ENCODE assay signal across 20 cellular contexts in genomic region chr6:52359403-52359802, GRCh38.
"Had no signal": no experiment of that assay in that cellular context is flagged by ENCODE, and none has a peak within 500 bp of the region (broad histone marks: within the 10 kb centered on the region; RNA-seq: fewer than 3 reads in every experiment).

No MANE protein-coding gene starts in this region.

- H3K4me2 ChIP-seq: hepatocyte had no signal

- H3K9me3 ChIP-seq: body of pancreas, neutrophil, thoracic aorta, uterus had no signal

- H3K9me3 Mint-ChIP-seq: activated naive CD4-positive, alpha-beta T cell treated with anti-CD3 and anti-CD28 coated beads, Interleukin-2, amount 50 U/mL, for 72 hours; activated T-cell treated with anti-CD3 and anti-CD28 coated beads, Interleukin-2, amount 50 U/mL, for 24 hours; central memory CD8-positive, alpha-beta T cell; stimulated activated naive CD8-positive, alpha-beta T cell treated with anti-CD3 and anti-CD28 coated beads, Interleukin-15, amount 100 ng/mL, for 72 hours had no signal

- H3K27ac ChIP-seq: body of pancreas, neutrophil, thoracic aorta, uterus had no signal

- H2AFZ ChIP-seq: hepatocyte had no signal

- ATAC-seq: activated CD8-positive, alpha-beta memory T cell treated with anti-CD3 and anti-CD28 coated beads, Interleukin-2, amount 10 ng/mL, durations not matched to agents 7 days and 5 days; activated naive CD4-positive, alpha-beta T cell treated with anti-CD3 and anti-CD28 coated beads, Interleukin-2, amount 50 U/mL, for 72 hours; body of pancreas; sciatic nerve; stimulated activated naive CD8-positive, alpha-beta T cell treated with anti-CD3 and anti-CD28 coated beads, Interleukin-15, amount 100 ng/mL, for 72 hours had no signal

- H3K36me3 ChIP-seq: neutrophil, thoracic aorta, uterus had no signal

- H3K4me3 Mint-ChIP-seq: activated CD8-positive, alpha-beta memory T cell treated with anti-CD3 and anti-CD28 coated beads, Interleukin-2, amount 10 ng/mL, durations not matched to agents 7 days and 5 days; activated T-cell treated with anti-CD3 and anti-CD28 coated beads, Interleukin-2, amount 50 U/mL, for 24 hours; central memory CD8-positive, alpha-beta T cell; stimulated activated naive CD8-positive, alpha-beta T cell treated with anti-CD3 and anti-CD28 coated beads, Interleukin-15, amount 100 ng/mL, for 72 hours had no signal

- H3K27me3 Mint-ChIP-seq: activated T-cell treated with anti-CD3 and anti-CD28 coated beads, Interleukin-2, amount 50 U/mL, for 24 hours; central memory CD8-positive, alpha-beta T cell; stimulated activated naive CD8-positive, alpha-beta T cell treated with anti-CD3 and anti-CD28 coated beads, Interleukin-15, amount 100 ng/mL, for 72 hours had no signal

- H3K27me3 ChIP-seq: body of pancreas, hepatocyte, neutrophil, uterus had no signal

- DNase-seq: activated CD4-positive, alpha-beta T cell treated with anti-CD3 and anti-CD28 coated beads for 1 hour; activated CD4-positive, alpha-beta T cell treated with anti-CD3 and anti-CD28 coated beads, Interleukin-2, amount 50 U/mL, for 48 hours; activated CD8-positive, alpha-beta memory T cell treated with anti-CD3 and anti-CD28 coated beads, Interleukin-2, amount 10 ng/mL, durations not matched to agents 7 days and 5 days; activated effector memory CD4-positive, alpha-beta T cell treated with anti-CD3 and anti-CD28 coated beads, Interleukin-2, amount 50 U/mL, for 16 hours; activated T-cell treated with anti-CD3 and anti-CD28 coated beads, Interleukin-2, amount 50 U/mL, for 24 hours; amniotic stem cell; body of pancreas; effector memory CD4-positive, alpha-beta T cell; kidney glomerular epithelial cell; posterior cingulate gyrus; stimulated activated CD4-positive, alpha-beta T cell treated with anti-CD3 and anti-CD28 coated beads, Interleukin-12 subunit alpha, Interleukin-12 subunit beta, amount 100 ng/mL, for 4 hours; stimulated activated CD8-positive, alpha-beta memory T cell treated with anti-CD3 and anti-CD28 coated beads, Interleukin-4, amount 100 ng/mL, for 48 hours; stimulated activated naive CD8-positive, alpha-beta T cell treated with anti-CD3 and anti-CD28 coated beads, Interleukin-15, amount 100 ng/mL, for 72 hours; uterus had no signal

- H3K27ac Mint-ChIP-seq: activated CD8-positive, alpha-beta memory T cell treated with anti-CD3 and anti-CD28 coated beads, Interleukin-2, amount 10 ng/mL, durations not matched to agents 7 days and 5 days; activated naive CD4-positive, alpha-beta T cell treated with anti-CD3 and anti-CD28 coated beads, Interleukin-2, amount 50 U/mL, for 72 hours; activated T-cell treated with anti-CD3 and anti-CD28 coated beads, Interleukin-2, amount 50 U/mL, for 24 hours; stimulated activated naive CD8-positive, alpha-beta T cell treated with anti-CD3 and anti-CD28 coated beads, Interleukin-15, amount 100 ng/mL, for 72 hours had no signal

- H3K4me3 ChIP-seq: body of pancreas, hepatocyte, thoracic aorta, uterus had no signal
